In genomic region chr15:79944625-79945024, GRCh38 we compare ENCODE assay signal across 18 cellular contexts. TPM values are rescaled to one million over a fixed set of nuclear protein-coding genes. Genes with fewer than 3 reads are reported as not detected.
DNase-seq lines count a peak whose midpoint lies in the region; ATAC-seq, FAIRE-seq and TF ChIP-seq lines count a peak whose summit lies in the region.
"Had no signal": no experiment of that assay in that cellular context is flagged by ENCODE, and none has a peak within 500 bp of the region (broad histone marks: within the 10 kb centered on the region; RNA-seq: fewer than 3 reads in every experiment).

No MANE protein-coding gene starts in this region.

- H2AFZ ChIP-seq in IMR-90 (replicated peaks; ENCODE audit: low read length, poor library complexity) (no peak overlapping the region), GM12878 (ENCODE audit: control insufficient read depth, low read depth, low read length) (no peak overlapping the region)

- no peak for FAIRE-seq in GM12878 (lab: Jason Lieb, UNC)
- FAIRE-seq: D721Med had no signal

- SMC1A ChIA-PET in GM12878 (lab: Charles Lee; ENCODE audit: uncharacterized antibody, unreplicated experiment), result interaction anchor here (0.7 to 7.2 kb wide), 9 partner anchors 14 to 1001 kb away, joined by 3 to 115 read pairs (median 6); partner anchors contain the start of gene BCL2A1

- RAD21 ChIA-PET in GM12878 (lab: Charles Lee; ENCODE audit: unreplicated experiment), result interaction anchor here (1.0 to 2.6 kb wide), 4 partner anchors 20 to 27 kb away, joined by 4 to 13 read pairs (median 8); partner anchors contain the start of gene BCL2A1

- POLR2A ChIA-PET in IMR-90 (lab: Charles Lee; ENCODE audit: unreplicated experiment) (no interaction called here), GM12878 (lab: Charles Lee) (interaction anchor here (0.5 to 1.5 kb wide), 6 partner anchors 13 to 83 kb away, joined by 3 to 6 read pairs (median 4); partner anchors contain the start of gene BCL2A1)

- peak overlapping the region; percentile 70; the same call in 2 of the 3 replicates for H2BK15ac ChIP-seq in IMR-90 (ENCODE audit: low read depth, low read length)

- H2AK5ac ChIP-seq in IMR-90 (ENCODE audit: low read depth, low read length), result peak overlapping the region; percentile 11

- no peak for TF ChIP-seq POLR2A in IMR-90 (IDR thresholded peaks at IDR 0.05; ENCODE audit: low read depth, low read length)
- TF ChIP-seq POLR2A in GM12878 (IDR thresholded peaks at IDR 0.05; ENCODE audit: low read depth, low read length), result no peak
- no peak for TF ChIP-seq POLR2A in uterus (IDR thresholded peaks at IDR 0.05)

- H3K4me3 ChIP-seq in IMR-90 (ENCODE audit: insufficient read depth, low read depth, low read length) (no peak overlapping the region), GM12878 (no peak overlapping the region), uterus (no peak overlapping the region)
- H3K4me3 ChIP-seq: HAP-1 had no signal

- dilution Hi-C loops in IMR-90 (cut with HindIII; ENCODE audit: low sequenced_read_pairs, unreplicated experiment), result no loop called here

- CTCF ChIA-PET in IMR-90 (lab: Yijun Ruan, JAX), result no interaction called here
- CTCF ChIA-PET in GM12878 (lab: Yijun Ruan, JAX), result interaction anchor here (2.5 kb wide), 1 partner anchor 48 kb away, joined by 6 read pairs; no protein-coding TSS in a partner anchor

- H3K36me3 ChIP-seq in IMR-90 (ENCODE audit: control insufficient read depth, insufficient read depth, low read length) (no peaks in the 10 kb centered on the region), GM12878 (ENCODE audit: control insufficient read depth in 2 of 2, insufficient read depth in 2 of 2, low read length in 1 of 2) (no peaks in the 10 kb centered on the region), uterus (no peaks in the 10 kb centered on the region)
- H3K36me3 ChIP-seq: HAP-1 had no signal

- in situ Hi-C loops in IMR-90 (cut with MboI; ENCODE audit: low sequenced_read_pairs), result no loop called here
- in situ Hi-C loops in GM12878 (cut with MboI), result no loop called here

- no peak overlapping the region for H2AK9ac ChIP-seq in IMR-90 (replicated peaks; ENCODE audit: low read depth, low read length, poor library complexity)

- H3K14ac ChIP-seq in IMR-90 (replicated peaks; ENCODE audit: low read depth, low read length), result peak overlapping the region; percentile 17

- H4K8ac ChIP-seq in IMR-90 (ENCODE audit: low read depth in 2 of 2, low read length in 2 of 2), result peak overlapping the region in 1 of 2 experiments; percentile 65; a peak in 2 of 4 replicates

- TF ChIP-seq RAD21 in IMR-90 (IDR thresholded peaks at IDR 0.05; ENCODE audit: low read length), result no peak
- TF ChIP-seq RAD21 in GM12878 (IDR thresholded peaks at IDR 0.05; ENCODE audit: insufficient read depth, low read depth, low read length), result no peak

- H3K4me1 ChIP-seq in IMR-90 (ENCODE audit: control insufficient read depth, insufficient read depth, low read length) (peaks cover 9% of the 10 kb centered on the region), GM12878 (ENCODE audit: control insufficient read depth, insufficient read depth, low read length) (peaks cover 16% of the 10 kb centered on the region), uterus (no peaks in the 10 kb centered on the region)
- H3K4me1 ChIP-seq: HAP-1 had no signal

- no peaks in the 10 kb centered on the region for H3K9me3 Mint-ChIP-seq in stimulated activated effector memory CD8-positive, alpha-beta T cell treated with anti-CD3 and anti-CD28 coated beads, Interleukin-12 subunit alpha, Interleukin-12 subunit beta, amount 100 ng/mL, for 72 hours
- H3K9me3 Mint-ChIP-seq: CD8-positive, alpha-beta T cell; HFFc6 had no signal

- H3K27me3 ChIP-seq in IMR-90 (ENCODE audit: control insufficient read depth, insufficient read depth, low read length), result no peaks in the 10 kb centered on the region
- H3K27me3 ChIP-seq in GM12878 (replicated peaks in 1 of 2; ENCODE audit: control insufficient read depth in 2 of 2, insufficient read depth in 2 of 2, low read length in 1 of 2), result no peaks in the 10 kb centered on the region
- H3K27me3 ChIP-seq in uterus, result no peaks in the 10 kb centered on the region

- peak overlapping the region; percentile 27 for H2BK20ac ChIP-seq in IMR-90 (ENCODE audit: low read depth, low read length)

- H3K56ac ChIP-seq in IMR-90 (ENCODE audit: extremely low read depth, insufficient read depth, low read length), result no peak overlapping the region

- H3K23ac ChIP-seq in IMR-90 (ENCODE audit: low read depth, low read length), result peak overlapping the region; percentile 51; the same call in 1 of the 2 replicates

- H4K20me1 ChIP-seq in IMR-90 (ENCODE audit: insufficient read depth, low read length) (no peaks in the 10 kb centered on the region; the same call in 1 of the 2 replicates), GM12878 (ENCODE audit: control insufficient read depth, insufficient read depth) (no peaks in the 10 kb centered on the region)

- H3K79me2 ChIP-seq in GM12878 (ENCODE audit: control insufficient read depth, insufficient read depth, low read length), result no peaks in the 10 kb centered on the region

- H3K36me3 Mint-ChIP-seq in stimulated activated effector memory CD8-positive, alpha-beta T cell treated with anti-CD3 and anti-CD28 coated beads, Interleukin-12 subunit alpha, Interleukin-12 subunit beta, amount 100 ng/mL, for 72 hours, result no peaks in the 10 kb centered on the region
- H3K36me3 Mint-ChIP-seq: CD8-positive, alpha-beta T cell had no signal

- peak overlapping the region; percentile 13; the same call in 1 of the 2 replicates for H3K18ac ChIP-seq in IMR-90 (ENCODE audit: low read depth, low read length)

- no peaks in the 10 kb centered on the region for H3K9me3 ChIP-seq in IMR-90 (ENCODE audit: control insufficient read depth, insufficient read depth, low read length)
- no peaks in the 10 kb centered on the region; the same call in 2 of the 3 replicates for H3K9me3 ChIP-seq in GM12878 (replicated peaks; ENCODE audit: control insufficient read depth, insufficient read depth, low read length)
- H3K9me3 ChIP-seq in uterus, result no peaks in the 10 kb centered on the region
- H3K9me3 ChIP-seq: HAP-1 had no signal

- TF ChIP-seq EP300 in GM12878 (IDR thresholded peaks at IDR 0.05; ENCODE audit: borderline replicate concordance in 1 of 2, control insufficient read depth in 1 of 2, low read depth in 2 of 2, low read length in 2 of 2), result no peak

- H3K4me3 Mint-ChIP-seq in stimulated activated effector memory CD8-positive, alpha-beta T cell treated with anti-CD3 and anti-CD28 coated beads, Interleukin-12 subunit alpha, Interleukin-12 subunit beta, amount 100 ng/mL, for 72 hours, result no peak overlapping the region
- H3K4me3 Mint-ChIP-seq: CD8-positive, alpha-beta T cell; HFFc6 had no signal

- BruUV-seq in IMR-90 (replicated peaks; lab: Mats Ljungman, UMichigan) (no TSS peak), GM12878 (replicated peaks; lab: Mats Ljungman, UMichigan) (no TSS peak)

- peak overlapping the region; percentile 38; the same call in 1 of the 2 replicates for H4K91ac ChIP-seq in IMR-90 (ENCODE audit: insufficient read depth, low read depth, low read length)

- peak overlapping the region; percentile 58; the same call in 1 of the 2 replicates for H3K4ac ChIP-seq in IMR-90 (ENCODE audit: low read depth, low read length)

- no peak overlapping the region for H3K9ac ChIP-seq in IMR-90 (ENCODE audit: low read depth, low read length)
- no peak overlapping the region for H3K9ac ChIP-seq in GM12878 (ENCODE audit: control insufficient read depth, insufficient read depth, low read length)

- peaks cover 7% of the 10 kb centered on the region; the same call in 1 of the 2 replicates for H3K9me1 ChIP-seq in IMR-90 (ENCODE audit: insufficient read depth, low read length)

- H3K4me2 ChIP-seq in IMR-90 (ENCODE audit: low read depth, low read length) (no peak overlapping the region), GM12878 (ENCODE audit: control insufficient read depth, insufficient read depth) (no peak overlapping the region)

- H3K27ac Mint-ChIP-seq in stimulated activated effector memory CD8-positive, alpha-beta T cell treated with anti-CD3 and anti-CD28 coated beads, Interleukin-12 subunit alpha, Interleukin-12 subunit beta, amount 100 ng/mL, for 72 hours, result peak overlapping the region; percentile 46
- H3K27ac Mint-ChIP-seq: CD8-positive, alpha-beta T cell; HFFc6 had no signal

- intact Hi-C loops in IMR-90 (cut with micrococcal nuclease), result no loop called here
- intact Hi-C loops in GM12878 (cut with micrococcal nuclease; ENCODE audit: unreplicated experiment), result no loop called here
- intact Hi-C loops in uterus (cut with DNase I; ENCODE audit: low total_unique reads), result no loop called here

- H3K4me1 Mint-ChIP-seq in stimulated activated effector memory CD8-positive, alpha-beta T cell treated with anti-CD3 and anti-CD28 coated beads, Interleukin-12 subunit alpha, Interleukin-12 subunit beta, amount 100 ng/mL, for 72 hours, result peaks cover 42% of the 10 kb centered on the region

- TF ChIP-seq CTCF in IMR-90 (conservative IDR thresholded peaks at IDR 0.05; ENCODE audit: low read depth, low read length) (no peak), GM12878 (IDR thresholded peaks at IDR 0.05 in 2 of 3, conservative IDR thresholded peaks at IDR 0.05 in 1 of 3; ENCODE audit: control insufficient read depth in 2 of 3, extremely low read depth in 1 of 3, insufficient read depth in 1 of 3, low read depth in 3 of 3, low read length in 3 of 3) (no peak), uterus (IDR thresholded peaks at IDR 0.05) (no peak)

- H2BK120ac ChIP-seq in IMR-90 (ENCODE audit: low read depth, low read length), result peak overlapping the region; percentile 79

- H3K79me1 ChIP-seq in IMR-90 (ENCODE audit: low read depth in 1 of 2, low read length in 2 of 2), result no peaks in the 10 kb centered on the region

- peak overlapping the region; percentile 7 for H2BK5ac ChIP-seq in IMR-90 (ENCODE audit: low read depth, low read length, poor library complexity, severe bottlenecking)

- peak overlapping the region; percentile 5; the same call in 1 of the 2 replicates for H4K5ac ChIP-seq in IMR-90 (ENCODE audit: low read depth, low read length)

- ATAC-seq in IMR-90 (ENCODE audit: low read depth), result no peak
- ATAC-seq in GM12878, result no peak
- ATAC-seq in stimulated activated effector memory CD8-positive, alpha-beta T cell treated with anti-CD3 and anti-CD28 coated beads, Interleukin-12 subunit alpha, Interleukin-12 subunit beta, amount 100 ng/mL, for 72 hours, result no peak
- ATAC-seq: CD8-positive, alpha-beta T cell had no signal

- DNase-seq in NCI-H146 (lab: John Stamatoyannopoulos, UW) (peak; percentile 29), NCI-H146 treated with DMSO at 0.1 percent for 48 hours (lab: John Stamatoyannopoulos, UW; ENCODE audit: unreplicated experiment) (no peak), IMR-90 (no peak), GM12878 (ENCODE audit: low read depth, low spot score) (no peak), Ammon's horn (ENCODE audit: low spot score) (no peak), AG08395 (ENCODE audit: low spot score) (no peak), uterus (no peak)
- DNase-seq in stimulated activated effector memory CD8-positive, alpha-beta T cell treated with anti-CD3 and anti-CD28 coated beads, Interleukin-12 subunit alpha, Interleukin-12 subunit beta, amount 100 ng/mL, for 72 hours (ENCODE audit: low spot score in 2 of 2), result no peak
- DNase-seq: 8988T; ACHN; CD8-positive, alpha-beta T cell; COR-L47; DMS53; GOT3; HFFc6 had no signal

- H3K27ac ChIP-seq in IMR-90 (ENCODE audit: insufficient read depth, low read length) (no peak overlapping the region), GM12878 (ENCODE audit: control insufficient read depth, insufficient read depth) (no peak overlapping the region), uterus (no peak overlapping the region)

- WGBS in IMR-90 (ENCODE audit: extremely low coverage in 2 of 2, insufficient read length in 1 of 2), 2 experiments, result 100% methylated on average over 2 of the region's 7 CpGs; no CpG with 5 or more reads in 1 of the 2 experiments
- 91% methylated on average over 7 of the region's 7 CpGs for WGBS in GM12878 (ENCODE audit: insufficient coverage, insufficient replicate concordance, low lambda C conversion rate, missing lambda C conversion rate)

RNA-seq across cellular contexts. Expression of gene BCL2A1, which starts 26.4 kb away (rescaled TPM):
- total RNA-seq in IMR-90 (2012; rRNA removed), result 2.5 and 4.5 TPM in 2 replicates
- polyA plus RNA-seq in IMR-90 (2012; rRNA removed), result 2.2 and 2.3 TPM in 2 replicates
- polyA plus RNA-seq in IMR-90 (2012; cell fraction: cytosol; rRNA removed), result 0.52 and 1.1 TPM in 2 replicates
- 0.24 and 0.91 TPM in 2 replicates for polyA plus RNA-seq in IMR-90 (2012; cell fraction: nucleus; rRNA removed; ENCODE audit: low replicate concordance)
- total RNA-seq in GM12878 (2013; cell fraction: nucleolus; rRNA removed), result 254 and 257 TPM in 2 replicates
- 181 and 223 TPM in 2 replicates for total RNA-seq in GM12878 (2014; rRNA removed)
- 358 and 373 TPM in 2 replicates for total RNA-seq in GM12878 (2014; rRNA removed; fragmentation: Illumina TruSeq; extraction: Trizol)
- 183 and 212 TPM in 2 replicates for total RNA-seq in GM12878 (2021)
- polyA plus RNA-seq in GM12878 (2011; ENCODE audit: low read depth), result 147 TPM
- polyA plus RNA-seq in GM12878 (2011; rRNA removed), result 375 and 596 TPM in 2 replicates
- polyA plus RNA-seq in GM12878 (2011; cell fraction: cytosol; rRNA removed), result 165 and 194 TPM in 2 replicates
- polyA plus RNA-seq in GM12878 (2011; cell fraction: nucleus; rRNA removed), result 92.5 and 111 TPM in 2 replicates
- polyA plus RNA-seq in GM12878 (2012), result 152 and 177 TPM in 2 replicates
- polyA plus RNA-seq in GM12878 (2014; fragmentation: Illumina TruSeq; extraction: Trizol), result 374 and 510 TPM in 2 replicates
- polyA plus RNA-seq in GM12878 (2014; fragmentation: Nextera tagmentation; extraction: Ambion mirVana), result 100 to 1,000 TPM; 536 to 570 TPM
- polyA plus RNA-seq in GM12878 (2014; rRNA removed), result 224 and 283 TPM in 2 replicates
- polyA plus RNA-seq in GM12878 (2016; fragmentation: Nextera tagmentation; extraction: Ambion mirVana), result 100 to 1,000 TPM; 190 to 192 TPM
- 130 and 161 TPM in 2 replicates for polyA minus RNA-seq in GM12878 (2011; rRNA and poly(A)+ RNA removed)
- polyA minus RNA-seq in GM12878 (2011; cell fraction: cytosol; rRNA and poly(A)+ RNA removed), result 40.8 and 46.6 TPM in 2 replicates
- polyA minus RNA-seq in GM12878 (2011; cell fraction: nucleus; rRNA and poly(A)+ RNA removed), result 73.5 and 89.2 TPM in 2 replicates
- total RNA-seq in uterus, result 10 to 100 TPM in 1 of 4 donors, 1 to 10 TPM in 1, under 1 TPM in 1, not detected in 1; 0.97 to 12.6 (median 1.3) TPM
- polyA plus RNA-seq: BJ had no signal

RNA-seq across cellular contexts. Expression of gene MTHFS, which starts 47.8 kb away (rescaled TPM):
- 6.3 and 8.3 TPM in 2 replicates for total RNA-seq in IMR-90 (2012; rRNA removed)
- polyA plus RNA-seq in IMR-90 (2012; rRNA removed), result 5.5 and 6.3 TPM in 2 replicates
- 1.7 and 6.5 TPM in 2 replicates for polyA plus RNA-seq in IMR-90 (2012; cell fraction: cytosol; rRNA removed)
- 2.7 and 6.4 TPM in 2 replicates for polyA plus RNA-seq in IMR-90 (2012; cell fraction: nucleus; rRNA removed; ENCODE audit: low replicate concordance)
- 18.0 and 20.7 TPM in 2 replicates for total RNA-seq in GM12878 (2013; cell fraction: nucleolus; rRNA removed)
- total RNA-seq in GM12878 (2014; rRNA removed), result 24.0 and 26.8 TPM in 2 replicates
- total RNA-seq in GM12878 (2014; rRNA removed; fragmentation: Illumina TruSeq; extraction: Trizol), result 25.3 and 26.9 TPM in 2 replicates
- 35.3 and 38.4 TPM in 2 replicates for total RNA-seq in GM12878 (2021)
- polyA plus RNA-seq in GM12878 (2011; ENCODE audit: low read depth), result 16.9 TPM
- polyA plus RNA-seq in GM12878 (2011; rRNA removed), result 38.4 and 38.5 TPM in 2 replicates
- polyA plus RNA-seq in GM12878 (2011; cell fraction: cytosol; rRNA removed), result 26.7 and 34.1 TPM in 2 replicates
- polyA plus RNA-seq in GM12878 (2011; cell fraction: nucleus; rRNA removed), result 13.9 and 16.3 TPM in 2 replicates
- polyA plus RNA-seq in GM12878 (2012), result 21.6 and 24.8 TPM in 2 replicates
- polyA plus RNA-seq in GM12878 (2014; fragmentation: Illumina TruSeq; extraction: Trizol), result 22.4 and 28.4 TPM in 2 replicates
- 10 to 100 TPM; 14.0 to 24.5 TPM for polyA plus RNA-seq in GM12878 (2014; fragmentation: Nextera tagmentation; extraction: Ambion mirVana)
- polyA plus RNA-seq in GM12878 (2014; rRNA removed), result 44.3 and 49.0 TPM in 2 replicates
- 10 to 100 TPM; 78.9 to 81.9 TPM for polyA plus RNA-seq in GM12878 (2016; fragmentation: Nextera tagmentation; extraction: Ambion mirVana)
- polyA minus RNA-seq in GM12878 (2011; rRNA and poly(A)+ RNA removed), result 7.6 and 18.4 TPM in 2 replicates
- 7.5 and 9.8 TPM in 2 replicates for polyA minus RNA-seq in GM12878 (2011; cell fraction: cytosol; rRNA and poly(A)+ RNA removed)
- polyA minus RNA-seq in GM12878 (2011; cell fraction: nucleus; rRNA and poly(A)+ RNA removed), result 9.1 and 10.6 TPM in 2 replicates
- total RNA-seq in uterus, result 10 to 100 TPM in 1 of 4 donors, 1 to 10 TPM in 2, not detected in 1; 1.5 to 22.4 (median 7.4) TPM

Comparison
In these comparisons a context has a peak if more than half of its experiments do, and no peak if none do; other contexts are left out.
1. RNA of gene BCL2A1, which starts 26.4 kb away (total RNA-seq): 181 to 373 TPM in GM12878; 2.5 to 4.5 TPM in IMR-90 and 0.97 to 12.6 TPM in uterus; every median in the first group is over 10 times any median in the second.